Comparison of ENCODE assay signal across 9 cellular contexts in genomic region chr15:59492389-59493377, GRCh38. TPM values are rescaled to one million over a fixed set of nuclear protein-coding genes. Genes with fewer than 3 reads are reported as not detected.
DNase-seq lines count a peak whose midpoint lies in the region; ATAC-seq, FAIRE-seq and TF ChIP-seq lines count a peak whose summit lies in the region.
"Had no signal": no experiment of that assay in that cellular context is flagged by ENCODE, and none has a peak within 500 bp of the region (broad histone marks: within the 10 kb centered on the region; RNA-seq: fewer than 3 reads in every experiment).

No MANE protein-coding gene starts in this region.

- no peak overlapping the region for H3K27ac ChIP-seq in SK-N-SH (ENCODE audit: low read depth in 2 of 2, low read length in 1 of 2)
- H3K27ac ChIP-seq: epithelial cell of prostate had no signal

- TF ChIP-seq CTCF in Loucy (conservative IDR thresholded peaks at IDR 0.05; ENCODE audit: low read length) = peak; percentile 96
- TF ChIP-seq CTCF in SK-N-SH (IDR thresholded peaks at IDR 0.05) = peak; percentile 85

- ATAC-seq in activated naive CD4-positive, alpha-beta T cell treated with anti-CD3 and anti-CD28 coated beads, Interleukin-2, amount 50 U/mL, for 72 hours = peak; percentile 68 to 78
- ATAC-seq in Right ventricle myocardium superior (ENCODE audit: poor library complexity) (peak; percentile 93), HG03039 (IDR thresholded peaks at IDR 0.05; ENCODE audit: unreplicated experiment) (no peak)

- FAIRE-seq in urothelium cell line (lab: Jason Lieb, UNC) = peak; percentile 55

- POLR2A ChIA-PET in SK-N-SH (lab: Yijun Ruan, JAX) = interaction anchor here (1.4 kb wide), 1 partner anchor 512 kb away, joined by 3 read pairs; no protein-coding TSS in a partner anchor

- no peak for TF ChIP-seq EP300 in SK-N-SH (IDR thresholded peaks at IDR 0.05; ENCODE audit: borderline replicate concordance in 1 of 2, low read depth in 1 of 2, low read length in 1 of 2)

- CTCF ChIA-PET in SK-N-SH (lab: Yijun Ruan, JAX) = interaction anchor here (0.6 to 5.6 kb wide), 54 partner anchors 8 to 1219 kb away, joined by 3 to 52 read pairs (median 4); partner anchors contain the start of gene RNF111

- H3K36me3 Mint-ChIP-seq in activated naive CD4-positive, alpha-beta T cell treated with anti-CD3 and anti-CD28 coated beads, Interleukin-2, amount 50 U/mL, for 72 hours = no peaks in the 10 kb centered on the region

- no peaks in the 10 kb centered on the region for H4K20me1 ChIP-seq in Loucy (ENCODE audit: insufficient read depth, low read length, poor library complexity, severe bottlenecking)
- H4K20me1 ChIP-seq in SK-N-SH (ENCODE audit: insufficient read depth) = no peaks in the 10 kb centered on the region

- DNase-seq in GM04504 (ENCODE audit: low read depth) (peak; percentile 44), SK-N-SH (peak; percentile 70), Right ventricle myocardium superior (peak; percentile 65), posterior cingulate gyrus (peak in 9 of 10 donors; percentile 36 to 93 (median 73)), urothelium cell line (ENCODE audit: low spot score) (peak; percentile 79)
- peak in 1 of 2 donors; percentile 35 for DNase-seq in activated naive CD4-positive, alpha-beta T cell treated with anti-CD3 and anti-CD28 coated beads, Interleukin-2, amount 50 U/mL, for 72 hours (ENCODE audit: low spot score in 2 of 2)

- H3K36me3 ChIP-seq in Loucy (ENCODE audit: insufficient read depth, low read length) (no peaks in the 10 kb centered on the region), SK-N-SH (replicated peaks in 1 of 2; ENCODE audit: control insufficient read depth in 1 of 2, insufficient read depth in 2 of 2, low read length in 1 of 2) (no peaks in the 10 kb centered on the region)

- H3K9ac ChIP-seq in Loucy (ENCODE audit: low read depth, low read length, poor library complexity, severe bottlenecking) (no peak overlapping the region), SK-N-SH (no peak overlapping the region)

- H3K4me3 ChIP-seq in Loucy (ENCODE audit: low read length, poor library complexity, severe bottlenecking) (no peak overlapping the region), SK-N-SH (ENCODE audit: low read depth in 2 of 2, low read length in 1 of 2) (no peak overlapping the region)

- intact Hi-C loops in Right ventricle myocardium superior (cut with DNase I) (loop anchor here (5.0 kb wide), 4 partner anchors 120 to 510 kb away; partner anchors contain the start of gene MYO1E), posterior cingulate gyrus (cut with DNase I) (loop anchor here (1.0 to 5.0 kb wide), 5 partner anchors 115 to 512 kb away; no protein-coding TSS in a partner anchor)

- no peaks in the 10 kb centered on the region for H3K9me3 Mint-ChIP-seq in activated naive CD4-positive, alpha-beta T cell treated with anti-CD3 and anti-CD28 coated beads, Interleukin-2, amount 50 U/mL, for 72 hours

- H3K9me2 ChIP-seq in Loucy (replicated peaks; ENCODE audit: low read depth, low read length) = no peaks in the 10 kb centered on the region
- H3K9me2 ChIP-seq in SK-N-SH = no peaks in the 10 kb centered on the region

- H2AFZ ChIP-seq in Loucy (ENCODE audit: low read length) (peak overlapping the region; percentile 85), SK-N-SH (ENCODE audit: low read depth) (no peak overlapping the region)

- no peak overlapping the region for H3K4me2 ChIP-seq in Loucy (ENCODE audit: low read depth, low read length, poor library complexity, severe bottlenecking)
- H3K4me2 ChIP-seq in SK-N-SH = no peak overlapping the region; the same call in 1 of the 2 replicates

- H3K79me2 ChIP-seq in Loucy (ENCODE audit: insufficient read depth, low read length) = no peaks in the 10 kb centered on the region
- no peaks in the 10 kb centered on the region for H3K79me2 ChIP-seq in SK-N-SH (ENCODE audit: insufficient read depth)

- H3K27me3 ChIP-seq in Loucy (ENCODE audit: insufficient read depth, low read length, poor library complexity, severe bottlenecking) (no peaks in the 10 kb centered on the region), SK-N-SH (ENCODE audit: insufficient read depth) (no peaks in the 10 kb centered on the region)

- peak; percentile 99 for TF ChIP-seq RAD21 in SK-N-SH (IDR thresholded peaks at IDR 0.05; ENCODE audit: low read length)

- H3K27ac Mint-ChIP-seq in activated naive CD4-positive, alpha-beta T cell treated with anti-CD3 and anti-CD28 coated beads, Interleukin-2, amount 50 U/mL, for 72 hours = no peak overlapping the region

- no peaks in the 10 kb centered on the region for H3F3A ChIP-seq in Loucy (ENCODE audit: low read depth)
- H3F3A ChIP-seq in SK-N-SH (replicated peaks; ENCODE audit: insufficient read depth) = no peaks in the 10 kb centered on the region

- 32% methylated on average over 11 of the region's 11 CpGs for WGBS in SK-N-SH (ENCODE audit: low lambda C conversion rate)

- H3K4me1 ChIP-seq in Loucy (ENCODE audit: insufficient read depth, low read length, poor library complexity, severe bottlenecking) (no peaks in the 10 kb centered on the region), SK-N-SH (ENCODE audit: control insufficient read depth in 1 of 2, insufficient read depth in 2 of 2, low read depth in 1 of 2, low read length in 1 of 2) (peaks cover 0 to 2% of the 10 kb centered on the region in 2 experiments; a peak in 1 of 4 replicates)

- no peaks in the 10 kb centered on the region for H3K9me3 ChIP-seq in Loucy (ENCODE audit: insufficient read depth, low read depth, low read length)
- H3K9me3 ChIP-seq in SK-N-SH = peaks cover 5% of the 10 kb centered on the region; the same call in 1 of the 2 replicates

TF ChIP-seq in SK-N-SH, 30 proteins besides CTCF, POLR2A, EP300 and RAD21:
- TF ChIP-seq NRF1 (IDR thresholded peaks at IDR 0.05; ENCODE audit: low read depth, low read length) (0 out of 2 replicates have a peak, but pooled peaks have one; percentile 14), GATA2 (CRISPR knock-in tag; IDR thresholded peaks at IDR 0.05) (peak; percentile 36), SMC3 (IDR thresholded peaks at IDR 0.05; ENCODE audit: low read depth, low read length) (peak; percentile 97), RCOR1 (IDR thresholded peaks at IDR 0.05; ENCODE audit: low read length) (no peak), MEF2A (IDR thresholded peaks at IDR 0.05; ENCODE audit: borderline replicate concordance, low read depth) (peak; percentile 51; the same call in 1 of the 2 replicates)

RNA-seq across cellular contexts. Expression of gene FAM81A, which starts 54.7 kb away (rescaled TPM):
- 0.86 and 1.1 TPM in 2 replicates for polyA plus RNA-seq in SK-N-SH (2012; rRNA removed)
- 0.51 and 0.86 TPM in 2 replicates for polyA plus RNA-seq in SK-N-SH (2012; cell fraction: cytosol; rRNA removed)
- 0.75 and 1.6 TPM in 2 replicates for polyA plus RNA-seq in SK-N-SH (2012; cell fraction: nucleus; rRNA removed)
- total RNA-seq in activated naive CD4-positive, alpha-beta T cell treated with anti-CD3 and anti-CD28 coated beads, Interleukin-2, amount 50 U/mL, for 72 hours = under 1 TPM; 0.09 to 0.41 TPM
- 8.0 TPM for total RNA-seq in Right ventricle myocardium superior
